In genomic region chr14:100428727-100429126, GRCh38 we compare ENCODE assay signal across 1 cellular context.
A peak's percentile ranks its signal among the peaks of the same experiment; 100 is the strongest.
TF ChIP-seq lines count a peak whose summit lies in the region.

No MANE protein-coding gene starts in this region.

TF ChIP-seq in SK-N-SH, 30 proteins besides CTCF, POLR2A, EP300 and RAD21 (continued from another document):
- TF ChIP-seq ZBTB33 (IDR thresholded peaks at IDR 0.05; ENCODE audit: borderline replicate concordance, low read depth) (no peak), EZH2phosphoT487 (IDR thresholded peaks at IDR 0.05; ENCODE audit: borderline replicate concordance, low read depth) (no peak), GABPA (IDR thresholded peaks at IDR 0.05; ENCODE audit: low read depth) (no peak), RXRA (IDR thresholded peaks at IDR 0.05; ENCODE audit: borderline replicate concordance, low read depth) (no peak), JUND (IDR thresholded peaks at IDR 0.05) (peak; percentile 77), RCOR1 (IDR thresholded peaks at IDR 0.05; ENCODE audit: low read length) (no peak), RFX5 (IDR thresholded peaks at IDR 0.05; ENCODE audit: low read length) (no peak), SMC3 (IDR thresholded peaks at IDR 0.05; ENCODE audit: low read depth, low read length) (no peak), GATA2 (CRISPR knock-in tag; IDR thresholded peaks at IDR 0.05) (no peak), TCF12 (IDR thresholded peaks at IDR 0.05) (peak; percentile 80), MXI1 (IDR thresholded peaks at IDR 0.05; ENCODE audit: low read depth, low read length) (no peak), PBX3 (IDR thresholded peaks at IDR 0.05) (peak; percentile 93), MAX (IDR thresholded peaks at IDR 0.05; ENCODE audit: low read depth) (0 out of 2 replicates have a peak, but pooled peaks have one; percentile 34), REST (IDR thresholded peaks at IDR 0.05; ENCODE audit: low read depth, low read length) (0 out of 2 replicates have a peak, but pooled peaks have one; percentile 13), POLR2AphosphoS5 (IDR thresholded peaks at IDR 0.05; ENCODE audit: low read depth, low read length) (peak; percentile 47; the same call in 1 of the 2 replicates), TAF1 (IDR thresholded peaks at IDR 0.05; ENCODE audit: borderline replicate concordance, low read depth, low read length) (no peak), FOXM1 (IDR thresholded peaks at IDR 0.05; ENCODE audit: low read depth) (no peak), TEAD4 (IDR thresholded peaks at IDR 0.05; ENCODE audit: borderline replicate concordance, insufficient read depth) (no peak), NRF1 (IDR thresholded peaks at IDR 0.05; ENCODE audit: low read depth, low read length) (no peak), NFIC (IDR thresholded peaks at IDR 0.05; ENCODE audit: borderline replicate concordance) (peak; percentile 53)
